28 cellular contexts compared by ENCODE assay signal in the genomic region with DNA sequence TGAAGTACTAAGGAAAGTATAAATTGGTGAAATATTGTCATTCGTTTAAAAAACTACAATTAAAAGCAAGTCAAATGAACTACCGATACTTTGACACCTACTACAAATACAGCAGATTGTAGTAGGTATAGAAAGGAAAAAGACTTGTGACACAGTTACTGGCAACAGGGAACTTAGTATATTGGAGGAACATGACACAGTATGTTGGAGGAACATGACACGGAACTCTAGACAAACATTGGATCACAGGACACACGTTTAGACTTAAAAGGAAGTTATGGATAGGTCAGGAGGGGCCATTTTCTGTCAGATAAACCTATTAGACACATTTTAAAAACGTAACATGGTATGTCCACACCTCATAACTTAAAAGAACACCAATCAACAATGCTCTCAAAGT.
"Had no signal": no experiment of that assay in that cellular context is flagged by ENCODE, and none has a peak within 500 bp of the region (broad histone marks: within the 10 kb centered on the region; RNA-seq: fewer than 3 reads in every experiment).

No MANE protein-coding gene starts in this region.

- ATAC-seq: left colon; lower lobe of right lung; natural killer cell; sciatic nerve; stimulated activated naive B cell treated with anti-CD40 and anti-IgM and Interleukin-4, amounts not matched to agents 10 μg/mL and 1 μg/mL and 100 μg/mL, for 72 hours; stimulated activated naive CD8-positive, alpha-beta T cell treated with anti-CD3 and anti-CD28 coated beads, Interleukin-15, Interleukin-2, amounts not matched to agents 100 U/mL and 50 U/mL, for 24 hours had no signal

- DNase-seq: hippocampal formation; kidney; left colon; left lung; lower lobe of right lung; mammary epithelial cell; mesenchymal stem cell; naive B cell; natural killer cell; nephron progenitor cell; ovary; retina; right cardiac atrium; stimulated activated CD4-positive, alpha-beta T cell treated with anti-CD3 and anti-CD28 coated beads, Interleukin-12 subunit alpha, Interleukin-12 subunit beta, amount 100 ng/mL, for 4 hours; stimulated activated CD4-positive, alpha-beta T cell treated with anti-CD3 and anti-CD28 coated beads, Interleukin-15, amount 100 ng/mL, for 24 hours; stimulated activated CD4-positive, alpha-beta T cell treated with anti-CD3 and anti-CD28 coated beads, Interleukin-2, amount 100 ng/mL, for 24 hours; stimulated activated CD4-positive, alpha-beta T cell treated with anti-CD3 and anti-CD28 coated beads, Interleukin-4, amount 100 ng/mL, for 1 hour; stimulated activated naive B cell treated with anti-CD40 and anti-IgM and Interleukin-4, amounts not matched to agents 10 μg/mL and 1 μg/mL and 100 μg/mL, for 72 hours; stimulated activated naive CD8-positive, alpha-beta T cell treated with anti-CD3 and anti-CD28 coated beads, Interleukin-15, Interleukin-2, amounts not matched to agents 100 U/mL and 50 U/mL, for 24 hours; stomach; uterus had no signal

- H3K4me1 ChIP-seq: lower lobe of right lung, suprapubic skin, uterus had no signal

- H3K4me3 Mint-ChIP-seq: mesothelial cell of epicardium; naive B cell; natural killer cell; nephron progenitor cell; stimulated activated naive B cell treated with anti-CD40 and anti-IgM and Interleukin-4, amounts not matched to agents 10 μg/mL and 1 μg/mL and 100 μg/mL, for 72 hours; type B pancreatic cell had no signal

- H3K4me3 ChIP-seq: left lung, lower lobe of right lung, ovary, prostate gland, skin epidermis, stomach, suprapubic skin, tibial nerve, uterus had no signal

- H3K36me3 Mint-ChIP-seq: naive B cell had no signal

- H3K27ac ChIP-seq: left lung, lower lobe of right lung, ovary, prostate gland, skin epidermis, stomach, suprapubic skin, tibial nerve, uterus had no signal

- H3K27me3 Mint-ChIP-seq: type B pancreatic cell had no signal

- H3K9me3 ChIP-seq: ovary, prostate gland had no signal

- H3K27ac Mint-ChIP-seq: natural killer cell; nephron progenitor cell; stimulated activated naive B cell treated with anti-CD40 and anti-IgM and Interleukin-4, amounts not matched to agents 10 μg/mL and 1 μg/mL and 100 μg/mL, for 72 hours; type B pancreatic cell had no signal

- H3K4me1 Mint-ChIP-seq: naive B cell; natural killer cell; nephron progenitor cell; stimulated activated naive B cell treated with anti-CD40 and anti-IgM and Interleukin-4, amounts not matched to agents 10 μg/mL and 1 μg/mL and 100 μg/mL, for 72 hours had no signal

- FAIRE-seq: kidney had no signal

- H3K27me3 ChIP-seq: left lung, ovary, stomach, suprapubic skin, tibial nerve, uterus had no signal

- H3K36me3 ChIP-seq: left lung, lower lobe of right lung, ovary, prostate gland, stomach, suprapubic skin, uterus had no signal
